In genomic region chr22:49807780-49808708, GRCh38 we compare ENCODE assay signal across 14 cellular contexts. TPM values are rescaled to one million over a fixed set of nuclear protein-coding genes. Genes with fewer than 3 reads are reported as not detected.
DNase-seq lines count a peak whose midpoint lies in the region; ATAC-seq and TF ChIP-seq lines count a peak whose summit lies in the region.
"Had no signal": no experiment of that assay in that cellular context is flagged by ENCODE, and none has a peak within 500 bp of the region (broad histone marks: within the 10 kb centered on the region; RNA-seq: fewer than 3 reads in every experiment).

No MANE protein-coding gene starts in this region.

- peak overlapping the region; percentile 87 for H3K27ac Mint-ChIP-seq in CD4-positive, alpha-beta T cell
- H3K27ac Mint-ChIP-seq in T-helper 1 cell treated with Interleukin-12 subunit alpha and Interleukin-12 subunit beta and Interleukin-4 antibody, amounts not matched to agents 30 μg/mL and 1 μg/mL, for 36 hours = peak overlapping the region; percentile 83
- H3K27ac Mint-ChIP-seq in activated naive CD4-positive, alpha-beta T cell treated with anti-CD3 and anti-CD28 coated beads, Interleukin-2, amount 50 U/mL, for 72 hours = peak overlapping the region; percentile 45 to 58
- H3K27ac Mint-ChIP-seq in mesothelial cell of epicardium = peak overlapping the region; percentile 74

- ATAC-seq in CD4-positive, alpha-beta T cell (ENCODE audit: poor library complexity) = peak; percentile 93
- ATAC-seq in activated naive CD4-positive, alpha-beta T cell treated with anti-CD3 and anti-CD28 coated beads, Interleukin-2, amount 50 U/mL, for 72 hours = peak; percentile 46 to 88
- ATAC-seq in GM21360 (IDR thresholded peaks at IDR 0.05; ENCODE audit: unreplicated experiment) = no peak
- ATAC-seq: gastrocnemius medialis had no signal

- CTCF ChIA-PET in CD4-positive, alpha-beta T cell (lab: Charles Lee) = no interaction called here

- in situ Hi-C loops in brain microvascular endothelial cell (cut with HindIII; ENCODE audit: low pct_ligation_motif_present, low sequenced_read_pairs) = no loop called here

- H3K27ac ChIP-seq in CD4-positive, alpha-beta T cell (ENCODE audit: low read depth, low read length) = no peak overlapping the region
- H3K27ac ChIP-seq in brain microvascular endothelial cell = no peak overlapping the region
- H3K27ac ChIP-seq in SJCRH30 = no peak overlapping the region
- H3K27ac ChIP-seq: coronary artery, gastrocnemius medialis, left ventricle myocardium inferior, thoracic aorta had no signal

- intact Hi-C loops in CD4-positive, alpha-beta T cell (cut with DNase I, micrococcal nuclease) = loop anchor here (1.0 to 10.0 kb wide), 3 partner anchors 19 to 47 kb away; partner anchors contain the start of genes BRD1 (in 1 of the 2) and ZBED4 (in 1 of the 2)

- H3K9me3 Mint-ChIP-seq in CD4-positive, alpha-beta T cell = no peaks in the 10 kb centered on the region
- H3K9me3 Mint-ChIP-seq in T-helper 1 cell treated with Interleukin-12 subunit alpha and Interleukin-12 subunit beta and Interleukin-4 antibody, amounts not matched to agents 30 μg/mL and 1 μg/mL, for 36 hours = no peaks in the 10 kb centered on the region
- H3K9me3 Mint-ChIP-seq in activated naive CD4-positive, alpha-beta T cell treated with anti-CD3 and anti-CD28 coated beads, Interleukin-2, amount 50 U/mL, for 72 hours = no peaks in the 10 kb centered on the region
- peaks cover 7% of the 10 kb centered on the region for H3K9me3 Mint-ChIP-seq in mesothelial cell of epicardium

- no peak overlapping the region for H3K4me3 ChIP-seq in brain microvascular endothelial cell (ENCODE audit: low read depth, low read length)
- H3K4me3 ChIP-seq in SJCRH30 = no peak overlapping the region
- H3K4me3 ChIP-seq: coronary artery, gastrocnemius medialis, left ventricle myocardium inferior, thoracic aorta had no signal

- H3K4me1 ChIP-seq in SJCRH30 = no peaks in the 10 kb centered on the region

- H3K27me3 Mint-ChIP-seq in CD4-positive, alpha-beta T cell = no peaks in the 10 kb centered on the region
- H3K27me3 Mint-ChIP-seq in T-helper 1 cell treated with Interleukin-12 subunit alpha and Interleukin-12 subunit beta and Interleukin-4 antibody, amounts not matched to agents 30 μg/mL and 1 μg/mL, for 36 hours (ENCODE audit: low read depth) = no peaks in the 10 kb centered on the region
- H3K27me3 Mint-ChIP-seq in mesothelial cell of epicardium (ENCODE audit: low read depth) = no peaks in the 10 kb centered on the region

- peak overlapping the region; percentile 55 for H3K4me3 Mint-ChIP-seq in CD4-positive, alpha-beta T cell
- peak overlapping the region; percentile 50 for H3K4me3 Mint-ChIP-seq in T-helper 1 cell treated with Interleukin-12 subunit alpha and Interleukin-12 subunit beta and Interleukin-4 antibody, amounts not matched to agents 30 μg/mL and 1 μg/mL, for 36 hours
- H3K4me3 Mint-ChIP-seq in mesothelial cell of epicardium = no peak overlapping the region

- peaks cover 76% of the 10 kb centered on the region for H3K4me1 Mint-ChIP-seq in CD4-positive, alpha-beta T cell (ENCODE audit: low read depth)
- H3K4me1 Mint-ChIP-seq in T-helper 1 cell treated with Interleukin-12 subunit alpha and Interleukin-12 subunit beta and Interleukin-4 antibody, amounts not matched to agents 30 μg/mL and 1 μg/mL, for 36 hours (ENCODE audit: low read depth) = peaks cover 51% of the 10 kb centered on the region
- H3K4me1 Mint-ChIP-seq in mesothelial cell of epicardium = peaks cover 19% of the 10 kb centered on the region

- peaks cover 64% of the 10 kb centered on the region for H3K36me3 Mint-ChIP-seq in CD4-positive, alpha-beta T cell (ENCODE audit: low read depth)
- H3K36me3 Mint-ChIP-seq in T-helper 1 cell treated with Interleukin-12 subunit alpha and Interleukin-12 subunit beta and Interleukin-4 antibody, amounts not matched to agents 30 μg/mL and 1 μg/mL, for 36 hours (ENCODE audit: low read depth) = peaks cover 30% of the 10 kb centered on the region
- peaks cover 10 to 23% of the 10 kb centered on the region in 2 donors for H3K36me3 Mint-ChIP-seq in activated naive CD4-positive, alpha-beta T cell treated with anti-CD3 and anti-CD28 coated beads, Interleukin-2, amount 50 U/mL, for 72 hours
- peaks cover 34% of the 10 kb centered on the region for H3K36me3 Mint-ChIP-seq in mesothelial cell of epicardium

- TF ChIP-seq CTCF in CD4-positive, alpha-beta T cell (IDR thresholded peaks at IDR 0.05) = no peak
- TF ChIP-seq CTCF in mesothelial cell of epicardium (IDR thresholded peaks at IDR 0.05; ENCODE audit: unreplicated experiment) (no peak), brain microvascular endothelial cell (IDR thresholded peaks at IDR 0.05; ENCODE audit: low read depth, low read length, missing control alignments) (no peak)

- H3K27me3 ChIP-seq in CD4-positive, alpha-beta T cell (ENCODE audit: control insufficient read depth, insufficient read depth, low read length) = no peaks in the 10 kb centered on the region
- H3K27me3 ChIP-seq in brain microvascular endothelial cell (replicated peaks) (no peaks in the 10 kb centered on the region), SJCRH30 (no peaks in the 10 kb centered on the region)
- H3K27me3 ChIP-seq: gastrocnemius medialis had no signal

- POLR2A ChIA-PET in CD4-positive, alpha-beta T cell (lab: Charles Lee) = interaction anchor here (0.7 to 2.4 kb wide), 6 partner anchors 13 to 118 kb away, joined by 3 to 9 read pairs (median 4); no protein-coding TSS in a partner anchor

- no peaks in the 10 kb centered on the region for H3K9me3 ChIP-seq in CD4-positive, alpha-beta T cell (ENCODE audit: control insufficient read depth, low read length)
- peaks cover 6% of the 10 kb centered on the region; the same call in 1 of the 2 replicates for H3K9me3 ChIP-seq in SJCRH30 (replicated peaks)
- H3K9me3 ChIP-seq: gastrocnemius medialis, left ventricle myocardium inferior, thoracic aorta had no signal

- peak in 6 of 10 experiments; percentile 39 to 65 (median 46) for DNase-seq in CD4-positive, alpha-beta T cell
- DNase-seq in activated naive CD4-positive, alpha-beta T cell treated with anti-CD3 and anti-CD28 coated beads, Interleukin-2, amount 50 U/mL, for 72 hours (ENCODE audit: low spot score in 2 of 2) = no peak
- no peak for DNase-seq in mesothelial cell of epicardium (ENCODE audit: low spot score in 2 of 2, unreplicated experiment in 2 of 2)
- DNase-seq in brain microvascular endothelial cell = no peak
- DNase-seq in AML-193 (lab: John Stamatoyannopoulos, UW) = no peak
- no peak for DNase-seq in SJCRH30
- DNase-seq: gastrocnemius medialis, left ventricle myocardium inferior, NCI-H146, SW 1271 had no signal

- peaks cover 6% of the 10 kb centered on the region for H3K36me3 ChIP-seq in brain microvascular endothelial cell (replicated peaks)
- H3K36me3 ChIP-seq in SJCRH30 = peaks cover 86% of the 10 kb centered on the region

RNA-seq across cellular contexts. Expression of gene BRD1, which starts 19.6 kb away (rescaled TPM):
- total RNA-seq in CD4-positive, alpha-beta T cell = 100 to 1,000 TPM; 129 to 130 TPM
- total RNA-seq in activated naive CD4-positive, alpha-beta T cell treated with anti-CD3 and anti-CD28 coated beads, Interleukin-2, amount 50 U/mL, for 72 hours = 10 to 100 TPM; 27.7 to 39.0 TPM
- total RNA-seq in mesothelial cell of epicardium = 60.3 to 65.0 TPM (median 64.1 TPM) in 3 replicates
- total RNA-seq in SJCRH30 (2014; rRNA removed; shearing (Covaris generic)) = 41.0 and 44.7 TPM in 2 replicates

RNA-seq across cellular contexts. Expression of gene ZBED4, which starts 45.6 kb away (rescaled TPM):
- 10 to 100 TPM; 14.8 to 15.0 TPM for total RNA-seq in CD4-positive, alpha-beta T cell
- 10 to 100 TPM; 18.4 to 20.7 TPM for total RNA-seq in activated naive CD4-positive, alpha-beta T cell treated with anti-CD3 and anti-CD28 coated beads, Interleukin-2, amount 50 U/mL, for 72 hours
- 32.3 to 33.3 TPM (median 32.6 TPM) in 3 replicates for total RNA-seq in mesothelial cell of epicardium
- total RNA-seq in SJCRH30 (2014; rRNA removed; shearing (Covaris generic)) = 48.7 and 53.2 TPM in 2 replicates

Comparison
In these comparisons a context has a peak if more than half of its experiments do, and no peak if none do; other contexts are left out.
1. DNase-seq: peak in CD4-positive, alpha-beta T cell (6 of 10); none in activated naive CD4-positive, alpha-beta T cell treated with anti-CD3 and anti-CD28 coated beads, Interleukin-2, amount 50 U/mL, for 72 hours (0 of 2), mesothelial cell of epicardium (0 of 2), brain microvascular endothelial cell (single experiment), AML-193 (0 of 2) and SJCRH30 (0 of 2).
2. Peak in every context shown above with its lines, with median percentiles within 50 percentile points of each other: H3K27ac Mint-ChIP-seq.